Comparison of ENCODE assay signal across 16 cellular contexts in the genomic region with DNA sequence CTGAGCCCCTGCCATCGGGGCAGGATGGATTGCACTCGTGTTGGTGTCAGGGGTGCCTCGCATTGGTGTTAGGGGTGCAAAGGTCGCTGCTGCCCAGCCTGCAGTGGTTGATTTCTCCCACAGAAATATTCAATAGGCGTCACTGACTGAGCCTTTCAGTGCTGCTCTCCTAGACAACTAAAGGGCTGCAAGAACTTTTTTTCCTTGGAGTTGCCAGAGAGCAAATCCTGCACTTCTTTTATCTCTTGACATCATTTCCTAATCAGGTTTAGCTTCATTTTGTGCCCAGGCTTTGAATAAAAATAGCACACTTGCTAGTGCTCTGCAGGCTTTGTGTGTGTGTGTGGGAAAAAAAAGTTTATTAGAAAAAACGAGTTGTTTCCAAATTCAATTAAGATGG.
"Had no signal": no experiment of that assay in that cellular context is flagged by ENCODE, and none has a peak within 500 bp of the region (broad histone marks: within the 10 kb centered on the region; RNA-seq: fewer than 3 reads in every experiment).

No MANE protein-coding gene starts in this region.

- H3K4me1 ChIP-seq: thyroid gland had no signal

- DNase-seq: cortex of kidney; effector memory CD4-positive, alpha-beta T cell; hippocampal formation; mesendoderm; naive B cell; occipital lobe; pancreas; retina; sigmoid colon; small intestine; stimulated activated CD4-positive, alpha-beta T cell treated with anti-CD3 and anti-CD28 coated beads, Interleukin-12 subunit alpha, Interleukin-12 subunit beta, amount 100 ng/mL, for 4 hours; stimulated activated naive CD4-positive, alpha-beta T cell treated with Interleukin-2 at 50 U/mL for 16 hours; thyroid gland had no signal

- H3K36me3 ChIP-seq: pancreas, sigmoid colon, suprapubic skin, thyroid gland had no signal

- H3K27me3 ChIP-seq: pancreas, sigmoid colon, suprapubic skin, thyroid gland had no signal

- H3K27ac ChIP-seq: pancreas, sigmoid colon, suprapubic skin, thyroid gland had no signal

- H3K4me3 ChIP-seq: lung, pancreas, sigmoid colon, suprapubic skin, thyroid gland had no signal

- ATAC-seq: esophagus mucosa, pancreas had no signal

- H3K9me3 ChIP-seq: pancreas, sigmoid colon, suprapubic skin, thyroid gland had no signal
